Comparison of ENCODE assay signal across 10 cellular contexts in the genomic region with DNA sequence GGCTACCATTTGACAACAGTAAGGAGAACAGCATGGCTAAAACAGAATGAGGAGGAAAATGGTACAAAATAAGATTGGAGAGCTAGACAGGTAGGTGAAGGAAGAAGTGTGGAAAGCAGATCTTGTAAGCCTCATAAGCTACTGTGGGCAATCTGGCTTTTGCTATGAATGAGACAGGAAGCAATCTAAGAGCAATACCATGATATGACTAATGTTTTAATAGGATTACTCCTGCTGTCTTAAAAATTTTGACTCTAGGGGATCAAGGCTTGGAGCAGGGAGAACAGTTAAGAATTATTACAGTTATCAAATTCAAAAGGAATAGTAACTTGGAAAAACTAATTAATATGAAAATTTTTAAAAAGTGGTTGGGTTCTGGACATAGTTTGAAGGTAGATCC.
"Had no signal": no experiment of that assay in that cellular context is flagged by ENCODE, and none has a peak within 500 bp of the region (broad histone marks: within the 10 kb centered on the region; RNA-seq: fewer than 3 reads in every experiment).

No MANE protein-coding gene starts in this region.

- H3K36me3 ChIP-seq: HAP-1 had no signal

- H3K9me3 ChIP-seq: HAP-1 had no signal

- H3K4me3 ChIP-seq: GM23248, HAP-1 had no signal

- DNase-seq: GM23248, GOT3, H7, HFFc6, KBM-7 had no signal

- H3K27ac ChIP-seq: GM23248, HL-60, KMS-11 had no signal

- ATAC-seq: HCT116, HepG2 had no signal
